Comparison of ENCODE assay signal across 15 cellular contexts in genomic region chr1:201229771-201230635, GRCh38. TPM values are rescaled to one million over a fixed set of nuclear protein-coding genes. Genes with fewer than 3 reads are reported as not detected.
A peak's percentile ranks its signal among the peaks of the same experiment; 100 is the strongest.
DNase-seq lines count a peak whose midpoint lies in the region; ATAC-seq, FAIRE-seq and TF ChIP-seq lines count a peak whose summit lies in the region.
"Had no signal": no experiment of that assay in that cellular context is flagged by ENCODE, and none has a peak within 500 bp of the region (broad histone marks: within the 10 kb centered on the region; RNA-seq: fewer than 3 reads in every experiment).

No MANE protein-coding gene starts in this region.

- CTCF ChIA-PET in T-cell (lab: Charles Lee), result no interaction called here

- no peak overlapping the region for H3K4me3 Mint-ChIP-seq in T-cell

- TF ChIP-seq CTCF in brain microvascular endothelial cell (IDR thresholded peaks at IDR 0.05; ENCODE audit: low read depth, low read length, missing control alignments) (peak; percentile 9), left lung (IDR thresholded peaks at IDR 0.05) (no peak)

- H3K27me3 ChIP-seq in brain microvascular endothelial cell (replicated peaks) (no peaks in the 10 kb centered on the region), left lung (no peaks in the 10 kb centered on the region)
- H3K27me3 ChIP-seq: colonic mucosa, heart left ventricle had no signal

- POLR2A ChIA-PET in T-cell (lab: Charles Lee), result no interaction called here

- H3K36me3 Mint-ChIP-seq in T-cell, result no peaks in the 10 kb centered on the region

- ATAC-seq in left lung, result peak; percentile 22
- ATAC-seq in HG03045 (IDR thresholded peaks at IDR 0.05; ENCODE audit: unreplicated experiment), result no peak
- no peak for ATAC-seq in T-cell (replicated peaks in 1 of 4)
- ATAC-seq: heart left ventricle had no signal

- no peaks in the 10 kb centered on the region for H3K4me1 Mint-ChIP-seq in T-cell

- no peaks in the 10 kb centered on the region for H3K4me1 ChIP-seq in left lung
- H3K4me1 ChIP-seq: colonic mucosa, heart left ventricle had no signal

- H3K27ac Mint-ChIP-seq in T-cell, result no peak overlapping the region

- H3K4me3 ChIP-seq in brain microvascular endothelial cell (ENCODE audit: low read depth, low read length) (no peak overlapping the region), left lung (no peak overlapping the region)
- H3K4me3 ChIP-seq: colonic mucosa, heart left ventricle had no signal

- no peak for FAIRE-seq in HTR-8/SVneo (lab: Jason Lieb, UNC)
- FAIRE-seq: GM18507 had no signal

- H3K9me3 ChIP-seq in left lung, result peaks cover 0 to 4% of the 10 kb centered on the region in 2 donors
- H3K9me3 ChIP-seq: colonic mucosa had no signal

- H3K36me3 ChIP-seq in brain microvascular endothelial cell (replicated peaks) (no peaks in the 10 kb centered on the region), left lung (no peaks in the 10 kb centered on the region)
- H3K36me3 ChIP-seq: colonic mucosa, heart left ventricle had no signal

- DNase-seq in D341Med (ENCODE audit: low spot score) (peak; percentile 14), HTR-8/SVneo (ENCODE audit: insufficient read length, low spot score) (peak; percentile 44), brain microvascular endothelial cell (peak; percentile 41), left lung (peak in 1 of 2 donors; percentile 7), NCI-H345 treated with DMSO at 0.1 percent for 48 hours (lab: John Stamatoyannopoulos, UW; ENCODE audit: unreplicated experiment) (no peak), NCI-H82 treated with DMSO at 0.1 percent for 48 hours (lab: John Stamatoyannopoulos, UW; ENCODE audit: unreplicated experiment) (no peak), T-cell (no peak)
- DNase-seq: DMS153, OCI-M1, retina had no signal

- intact Hi-C loops in left lung (cut with DNase I), result loop anchor here in 1 of 2 donors (10.0 kb wide), 1 partner anchor 255 kb away; no protein-coding TSS in a partner anchor

- H3K27me3 Mint-ChIP-seq in T-cell, result peaks cover 21 to 28% of the 10 kb centered on the region in 2 donors

- in situ Hi-C loops in brain microvascular endothelial cell (cut with HindIII; ENCODE audit: low pct_ligation_motif_present, low sequenced_read_pairs), result no loop called here

- H3K9me3 Mint-ChIP-seq in T-cell, result peaks cover 0 to 6% (median 5%) of the 10 kb centered on the region in 3 donors

- H3K27ac ChIP-seq in brain microvascular endothelial cell, result no peak overlapping the region
- H3K27ac ChIP-seq in left lung, result no peak overlapping the region
- H3K27ac ChIP-seq: colonic mucosa, heart left ventricle, VCaP had no signal

RNA-seq across cellular contexts. Expression of gene IGFN1, which starts 39.4 kb away (rescaled TPM):
- 1 to 10 TPM in 1 of 2 donors, under 1 TPM in 1; 0.97 to 3.0 TPM for total RNA-seq in left lung
- not detected for total RNA-seq in T-cell

RNA-seq across cellular contexts. Expression of gene PKP1, which starts 53.3 kb away (rescaled TPM):
- total RNA-seq in left lung (1 to 10 TPM; 2.1 to 2.8 TPM), T-cell (under 1 TPM in 3 of 5 donors, not detected in 2; 0.03 to 0.06 (median 0.06) TPM)

Comparison
In these comparisons a context has a peak if more than half of its experiments do, and no peak if none do; other contexts are left out.
1. DNase-seq: peak in D341Med (single experiment), HTR-8/SVneo (single experiment) and brain microvascular endothelial cell (single experiment); none in NCI-H345 treated with DMSO at 0.1 percent for 48 hours (single experiment), NCI-H82 treated with DMSO at 0.1 percent for 48 hours (single experiment) and T-cell (0 of 34).